ENCODE assay signal across 6 cellular contexts in genomic region chr19:17337675-17338439, GRCh38. TPM values are rescaled to one million over a fixed set of nuclear protein-coding genes. Genes with fewer than 3 reads are reported as not detected.
DNase-seq lines count a peak whose midpoint lies in the region; ATAC-seq and TF ChIP-seq lines count a peak whose summit lies in the region.

No MANE protein-coding gene starts in this region.

- no peaks in the 10 kb centered on the region for H3K9me3 Mint-ChIP-seq in naive B cell

- H3K36me3 Mint-ChIP-seq in naive B cell, result no peaks in the 10 kb centered on the region

- H3K4me3 Mint-ChIP-seq in naive B cell, result peak overlapping the region; percentile 85 to 99 (median 96)

- peaks cover 0 to 8% (median 7%) of the 10 kb centered on the region in 3 donors for H3K27me3 Mint-ChIP-seq in naive B cell

- TF ChIP-seq CTCF in AG04449 (IDR thresholded peaks at IDR 0.05; ENCODE audit: insufficient read depth, low read length, missing control alignments), result no peak

- H3K27ac Mint-ChIP-seq in naive B cell, result peak overlapping the region; percentile 41 to 97 (median 84)

- CTCF ChIA-PET in AG04449 (lab: Yijun Ruan, JAX), result interaction anchor here (1.3 kb wide), 1 partner anchor 47 kb away, joined by 4 read pairs; no protein-coding TSS in a partner anchor

- peak overlapping the region; percentile 86 for H3K4me3 ChIP-seq in AG04449 (ENCODE audit: low read depth, low read length)

- POLR2A ChIA-PET in AG04449 (lab: Yijun Ruan, JAX), result interaction anchor here (0.5 to 0.8 kb wide), 2 partner anchors 15 to 131 kb away, joined by 3 to 4 read pairs; no protein-coding TSS in a partner anchor

- no peak for DNase-seq in AG04449 (ENCODE audit: low read depth, low spot score)
- peak; percentile 21 for DNase-seq in HT-29 (ENCODE audit: low spot score)
- DNase-seq in naive B cell, result no peak
- DNase-seq in effector CD4-positive, alpha-beta T cell, result no peak
- DNase-seq in dedifferentiated amniotic fluid mesenchymal stem cell (ENCODE audit: extremely low spot score), result no peak

- H3K4me1 Mint-ChIP-seq in naive B cell, result peaks cover 23 to 41% (median 31%) of the 10 kb centered on the region in 3 donors

- H3K27ac ChIP-seq in angular gyrus (ENCODE audit: low read depth, low read length), result peak overlapping the region; percentile 86

- ATAC-seq in naive B cell (ENCODE audit: low read depth in 2 of 2), result peak in 1 of 2 donors; percentile 3

RNA-seq across cellular contexts. Expression of gene GTPBP3, which starts 0.5 kb away (rescaled TPM):
- total RNA-seq in HT-29 (2014; rRNA removed; shearing (Covaris generic)), result 40.0 and 64.4 TPM in 2 replicates
- 1 to 10 TPM; 5.6 to 9.7 (median 6.8) TPM for polyA plus RNA-seq in naive B cell (ENCODE audit: low read depth in 6 of 6)

RNA-seq across cellular contexts. Expression of gene ANO8, which starts 3.2 kb away (rescaled TPM):
- 2.2 and 2.4 TPM in 2 replicates for total RNA-seq in HT-29 (2014; rRNA removed; shearing (Covaris generic))
- polyA plus RNA-seq in naive B cell (ENCODE audit: low read depth in 6 of 6), result not detected

RNA-seq across cellular contexts. Expression of gene DDA1, which starts 28.5 kb away (rescaled TPM):
- total RNA-seq in HT-29 (2014; rRNA removed; shearing (Covaris generic)), result 24.6 and 32.4 TPM in 2 replicates
- 10 to 100 TPM; 16.2 to 25.0 (median 22.6) TPM for polyA plus RNA-seq in naive B cell (ENCODE audit: low read depth in 6 of 6)

RNA-seq across cellular contexts. Expression of gene MRPL34, which starts 32.2 kb away (rescaled TPM):
- 94.6 and 106 TPM in 2 replicates for total RNA-seq in HT-29 (2014; rRNA removed; shearing (Covaris generic))
- polyA plus RNA-seq in naive B cell (ENCODE audit: low read depth in 6 of 6), result 100 to 1,000 TPM; 121 to 189 (median 160) TPM

RNA-seq across cellular contexts. Expression of gene ABHD8, which starts 34.6 kb away (rescaled TPM):
- 3.4 and 5.3 TPM in 2 replicates for total RNA-seq in HT-29 (2014; rRNA removed; shearing (Covaris generic))
- 1 to 10 TPM; 6.4 to 8.6 (median 7.4) TPM for polyA plus RNA-seq in naive B cell (ENCODE audit: low read depth in 6 of 6)
